In the genomic region with DNA sequence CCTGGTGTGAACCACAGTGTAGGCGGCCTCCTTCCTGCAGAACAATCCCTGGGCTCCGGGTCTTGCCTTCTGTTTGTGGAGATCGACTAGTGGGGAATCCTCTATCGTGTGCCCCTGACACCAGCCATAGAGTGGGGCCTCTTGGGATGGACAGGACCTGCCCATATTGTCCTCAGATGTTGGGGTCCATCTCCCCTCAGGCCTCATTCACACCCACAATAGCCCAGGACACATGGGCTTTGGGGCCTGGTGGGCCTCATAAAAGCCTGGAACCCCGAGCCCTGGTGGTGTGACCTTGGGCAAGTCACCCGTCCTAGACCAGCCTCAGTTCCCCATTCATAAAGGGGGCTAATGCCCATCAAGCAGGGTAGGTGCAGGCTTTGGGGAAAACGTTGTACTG, we compare ENCODE assay signal across 4 cellular contexts. TPM values are rescaled to one million over a fixed set of nuclear protein-coding genes. Genes with fewer than 3 reads are reported as not detected.
"Had no signal": no experiment of that assay in that cellular context is flagged by ENCODE, and none has a peak within 500 bp of the region (broad histone marks: within the 10 kb centered on the region; RNA-seq: fewer than 3 reads in every experiment).

No MANE protein-coding gene starts in this region.

- ATAC-seq: GM12878 had no signal

- DNase-seq: GDM1, GF-D8 had no signal

- H3K4me3 ChIP-seq: GM12878 had no signal

RNA-seq across cellular contexts. Expression of gene GAGE10, which starts 13.2 kb away (rescaled TPM):
- total RNA-seq: G401, GM12878 had no signal
- polyA plus RNA-seq: GM12878 had no signal

RNA-seq across cellular contexts. Expression of gene FOXP3, which starts 25.7 kb away (rescaled TPM):
- total RNA-seq: G401 had no signal

RNA-seq across cellular contexts. Expression of gene GAGE12J, which starts 31.6 kb away (rescaled TPM):
- total RNA-seq: G401, GM12878 had no signal
- polyA plus RNA-seq: GM12878 had no signal

RNA-seq across cellular contexts. Expression of gene GAGE13, which starts 41.2 kb away (rescaled TPM):
- total RNA-seq: G401, GM12878 had no signal
- polyA plus RNA-seq: GM12878 had no signal
